13 cellular contexts compared by ENCODE assay signal in genomic region chr6:134853111-134854055, GRCh38.
A peak's percentile ranks its signal among the peaks of the same experiment; 100 is the strongest.
DNase-seq lines count a peak whose midpoint lies in the region; TF ChIP-seq lines count a peak whose summit lies in the region.
"Had no signal": no experiment of that assay in that cellular context is flagged by ENCODE, and none has a peak within 500 bp of the region (broad histone marks: within the 10 kb centered on the region; RNA-seq: fewer than 3 reads in every experiment).

No MANE protein-coding gene starts in this region.

- peak; percentile 48 for DNase-seq in AG08395 (ENCODE audit: low spot score)
- peak; percentile 79 for DNase-seq in LoVo (ENCODE audit: low spot score)
- peak; percentile 31 to 92 for DNase-seq in cardiac fibroblast (ENCODE audit: low read depth in 2 of 2)
- peak; percentile 44 for DNase-seq in left kidney (ENCODE audit: low read depth, low spot score)
- no peak for DNase-seq in MV-4-11 (lab: John Stamatoyannopoulos, UW)
- DNase-seq in posterior vena cava (ENCODE audit: low spot score): no peak
- DNase-seq in 8988T: no peak
- no peak for DNase-seq in GF-D8 (lab: John Stamatoyannopoulos, UW)
- DNase-seq: activated CD8-positive, alpha-beta memory T cell treated with anti-CD3 and anti-CD28 coated beads for 24 hours; C1 segment of cervical spinal cord; natural killer cell; stomach had no signal

- intact Hi-C loops in posterior vena cava (cut with DNase I): no loop called here

- no peak for TF ChIP-seq CTCF in cardiac fibroblast (IDR thresholded peaks at IDR 0.05; ENCODE audit: low read depth, low read length)

- H3K4me3 ChIP-seq in cardiac fibroblast (replicated peaks in 1 of 2; ENCODE audit: low read depth in 2 of 2, low read length in 2 of 2): no peak overlapping the region
- H3K4me3 ChIP-seq: SJSA1, stomach had no signal

Comparison
In these comparisons a context has a peak if more than half of its experiments do, and no peak if none do; other contexts are left out.
1. DNase-seq: peak in AG08395 (single experiment), LoVo (single experiment), cardiac fibroblast (2 of 2) and left kidney (single experiment); none in MV-4-11 (single experiment), posterior vena cava (single experiment), 8988T (single experiment) and GF-D8 (single experiment).